Comparison of ENCODE assay signal across 8 cellular contexts in the genomic region with DNA sequence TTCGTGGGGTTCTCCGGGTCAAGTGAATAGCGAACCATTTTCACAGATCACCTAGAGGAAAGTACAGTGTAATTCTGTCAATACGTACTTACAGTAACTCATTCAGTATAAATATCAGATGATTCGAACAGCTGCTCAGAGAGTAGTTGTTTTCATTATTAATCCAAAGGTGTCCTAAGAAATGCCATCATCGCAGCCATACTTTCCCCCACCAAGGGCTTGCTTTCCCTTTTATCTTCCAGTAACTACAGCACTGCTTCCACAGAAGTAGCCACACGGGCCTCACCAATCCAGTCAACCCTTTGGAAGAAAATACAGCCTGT. TPM values are rescaled to one million over a fixed set of nuclear protein-coding genes. Genes with fewer than 3 reads are reported as not detected.
A peak's percentile ranks its signal among the peaks of the same experiment; 100 is the strongest.
DNase-seq lines count a peak whose midpoint lies in the region; ATAC-seq and TF ChIP-seq lines count a peak whose summit lies in the region.

No MANE protein-coding gene starts in this region.

- intact Hi-C loops in CD14-positive monocyte (cut with micrococcal nuclease), result loop anchor here (5.0 to 10.0 kb wide), 5 partner anchors 321 to 796 kb away; a partner anchor contains a TSS

- H3K27me3 ChIP-seq in neural progenitor cell, result no peaks in the 10 kb centered on the region

- peak overlapping the region; percentile 99 for H3K4me2 ChIP-seq in neural progenitor cell

- H3K4me1 Mint-ChIP-seq in CD14-positive monocyte, result peaks cover 45% of the 10 kb centered on the region
- peaks cover 26 to 30% of the 10 kb centered on the region in 2 donors for H3K4me1 Mint-ChIP-seq in effector memory CD8-positive, alpha-beta T cell (ENCODE audit: low read depth in 2 of 2)
- peaks cover 63% of the 10 kb centered on the region for H3K4me1 Mint-ChIP-seq in neural progenitor cell

- peaks cover 69% of the 10 kb centered on the region for H3F3A ChIP-seq in neural progenitor cell (ENCODE audit: low read depth)

- H3K9ac ChIP-seq in neural progenitor cell, result peak overlapping the region; percentile 100

- peaks cover 50% of the 10 kb centered on the region for H3K4me1 ChIP-seq in neural progenitor cell

- no peak overlapping the region for H2AFZ ChIP-seq in neural progenitor cell (replicated peaks)

- peaks cover 0 to 6% (median 3%) of the 10 kb centered on the region in 3 donors for H3K27me3 Mint-ChIP-seq in CD14-positive monocyte (ENCODE audit: low read depth in 3 of 3)
- H3K27me3 Mint-ChIP-seq in effector memory CD8-positive, alpha-beta T cell, result no peaks in the 10 kb centered on the region
- peaks cover 6% of the 10 kb centered on the region for H3K27me3 Mint-ChIP-seq in neural progenitor cell (ENCODE audit: insufficient read depth, low read depth)

- H3K9me3 Mint-ChIP-seq in CD14-positive monocyte (no peaks in the 10 kb centered on the region), neural progenitor cell (no peaks in the 10 kb centered on the region)
- no peaks in the 10 kb centered on the region for H3K9me3 Mint-ChIP-seq in effector memory CD8-positive, alpha-beta T cell

- peaks cover 48% of the 10 kb centered on the region for H4K20me1 ChIP-seq in neural progenitor cell (ENCODE audit: low read depth)

- DNase-seq in CD14-positive monocyte (ENCODE audit: low spot score) (no peak), NB4 (ENCODE audit: low read depth) (no peak), neural progenitor cell (ENCODE audit: low spot score) (no peak), GM19238 (ENCODE audit: insufficient read length, low spot score) (no peak), NCI-H128 (lab: John Stamatoyannopoulos, UW; ENCODE audit: unreplicated experiment) (no peak)
- no peak for DNase-seq in effector memory CD8-positive, alpha-beta T cell
- no peak for DNase-seq in activated CD4-positive, CD25-positive, alpha-beta regulatory T cell treated with anti-CD3 and anti-CD28 coated beads, Interleukin-2, amount 50 U/mL, for 72 hours

- H3K79me2 ChIP-seq in neural progenitor cell (ENCODE audit: low read depth), result peaks cover 33% of the 10 kb centered on the region

- H3K27ac ChIP-seq in neural progenitor cell, result peak overlapping the region; percentile 98

- no peak for TF ChIP-seq POLR2A in NB4 (IDR thresholded peaks at IDR 0.05; ENCODE audit: extremely low read depth, insufficient read length)

- H3K4me3 ChIP-seq in NB4 (ENCODE audit: low read depth, low read length) (peak overlapping the region; percentile 97), neural progenitor cell (peak overlapping the region; percentile 92)

- no peaks in the 10 kb centered on the region for H3K9me3 ChIP-seq in neural progenitor cell (ENCODE audit: low read depth)

- H3K27ac Mint-ChIP-seq in CD14-positive monocyte, result peak overlapping the region; percentile 93 to 99 (median 96)
- H3K27ac Mint-ChIP-seq in effector memory CD8-positive, alpha-beta T cell, result peak overlapping the region; percentile 95
- peak overlapping the region; percentile 98 for H3K27ac Mint-ChIP-seq in neural progenitor cell

- ATAC-seq in effector memory CD8-positive, alpha-beta T cell (replicated peaks), result no peak
- no peak for ATAC-seq in GM21529 (IDR thresholded peaks at IDR 0.05; ENCODE audit: unreplicated experiment)

- no peak for TF ChIP-seq CTCF in CD14-positive monocyte (IDR thresholded peaks at IDR 0.05)
- no peak for TF ChIP-seq CTCF in NB4 (IDR thresholded peaks at IDR 0.05; ENCODE audit: low read depth, low read length)
- no peak for TF ChIP-seq CTCF in neural progenitor cell (IDR thresholded peaks at IDR 0.05)

- H3K4me3 Mint-ChIP-seq in CD14-positive monocyte (peak overlapping the region; percentile 98 to 99), neural progenitor cell (peak overlapping the region; percentile 100)
- H3K4me3 Mint-ChIP-seq in effector memory CD8-positive, alpha-beta T cell, result peak overlapping the region; percentile 87 to 93

- peaks cover 21% of the 10 kb centered on the region for H3K36me3 ChIP-seq in neural progenitor cell

- peaks cover 40 to 41% of the 10 kb centered on the region in 2 donors for H3K36me3 Mint-ChIP-seq in CD14-positive monocyte
- H3K36me3 Mint-ChIP-seq in effector memory CD8-positive, alpha-beta T cell (ENCODE audit: insufficient read depth), result peaks cover 60% of the 10 kb centered on the region
- H3K36me3 Mint-ChIP-seq in neural progenitor cell, result peaks cover 28% of the 10 kb centered on the region

RNA-seq across cellular contexts. Expression of a gene that starts 0.8 kb away (rescaled TPM):
- polyA plus RNA-seq in CD14-positive monocyte, result 100 to 1,000 TPM; 716 TPM
- total RNA-seq in neural progenitor cell (ENCODE audit: low replicate concordance), result 3,661 and 4,399 TPM in 2 replicates

RNA-seq across cellular contexts. Expression of a gene that starts 4.5 kb away (rescaled TPM):
- 100 to 1,000 TPM; 115 to 134 TPM for polyA plus RNA-seq in CD14-positive monocyte
- 41.2 and 72.4 TPM in 2 replicates for total RNA-seq in neural progenitor cell (ENCODE audit: low replicate concordance)

RNA-seq across cellular contexts. Expression of a gene that starts 31.1 kb away (rescaled TPM):
- 10 to 100 TPM; 36.8 to 40.7 TPM for polyA plus RNA-seq in CD14-positive monocyte
- total RNA-seq in neural progenitor cell (ENCODE audit: low replicate concordance), result 46.8 and 53.4 TPM in 2 replicates
